34 cellular contexts compared by ENCODE assay signal in the genomic region with DNA sequence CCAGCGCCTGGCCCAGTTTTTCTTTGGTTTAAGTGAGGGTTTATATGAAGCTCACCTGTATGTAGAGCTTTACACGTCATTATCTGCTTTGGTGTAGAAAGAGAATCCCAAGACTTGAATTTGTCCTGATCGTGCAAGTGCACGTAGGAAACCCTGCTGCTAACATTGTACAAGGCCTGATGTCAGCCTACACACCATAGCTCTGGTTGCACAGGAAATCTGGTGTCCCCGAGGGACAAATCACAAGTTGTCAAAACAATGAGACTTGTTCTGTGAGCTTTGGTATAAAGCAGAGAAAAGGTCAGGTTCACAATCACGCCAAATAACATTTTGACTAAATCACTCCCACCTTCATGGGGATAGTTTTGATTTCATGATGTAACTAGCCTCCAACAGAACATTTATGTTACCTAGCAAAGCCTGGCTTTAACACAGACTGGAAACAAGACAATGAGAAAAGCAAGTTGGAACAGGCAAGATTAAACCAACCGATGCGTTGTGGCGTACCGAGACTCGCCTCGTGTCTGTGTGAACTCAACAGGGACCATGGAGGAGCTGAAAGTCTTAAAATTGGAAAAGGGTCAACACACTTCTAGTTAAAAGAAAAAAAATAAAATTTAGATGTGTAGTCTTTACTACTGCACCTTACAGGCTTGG. TPM values are rescaled to one million over a fixed set of nuclear protein-coding genes. Genes with fewer than 3 reads are reported as not detected.
DNase-seq lines count a peak whose midpoint lies in the region; ATAC-seq, FAIRE-seq and TF ChIP-seq lines count a peak whose summit lies in the region.
"Had no signal": no experiment of that assay in that cellular context is flagged by ENCODE, and none has a peak within 500 bp of the region (broad histone marks: within the 10 kb centered on the region; RNA-seq: fewer than 3 reads in every experiment).

No MANE protein-coding gene starts in this region.

- no peaks in the 10 kb centered on the region for H3K27me3 ChIP-seq in Karpas-422 (ENCODE audit: low read length)
- H3K27me3 ChIP-seq: breast epithelium, colonic mucosa, esophagus muscularis mucosa, spleen, thyroid gland, vagina had no signal

- no peak overlapping the region for H3K4me3 Mint-ChIP-seq in activated naive CD8-positive, alpha-beta T cell treated with anti-CD3 and anti-CD28 coated beads, Interleukin-2, amount 50 U/mL, for 24 hours
- H3K4me3 Mint-ChIP-seq in activated naive CD8-positive, alpha-beta T cell treated with anti-CD3 and anti-CD28 coated beads for 36 hours, result no peak overlapping the region
- H3K4me3 Mint-ChIP-seq: activated CD8-positive, alpha-beta T cell treated with anti-CD3 and anti-CD28 coated beads for 36 hours; CD4-positive, alpha-beta memory T cell; stimulated activated naive CD8-positive, alpha-beta T cell treated with anti-CD3 and anti-CD28 coated beads, Interleukin-15, amount 100 ng/mL, for 72 hours; T-helper 2 cell treated with Interferon-gamma antibody and Interleukin-4, amounts not matched to agents 5 μg/mL and 100 μg/mL, for 36 hours had no signal

- H3K4me3 ChIP-seq in epithelial cell of esophagus (ENCODE audit: low read length) (no peak overlapping the region), Karpas-422 (ENCODE audit: low read length) (no peak overlapping the region)
- H3K4me3 ChIP-seq: A549, breast epithelium, colonic mucosa, esophagus muscularis mucosa, HAP-1, spleen, thyroid gland, vagina had no signal

- H3K36me3 Mint-ChIP-seq in activated naive CD8-positive, alpha-beta T cell treated with anti-CD3 and anti-CD28 coated beads, Interleukin-2, amount 50 U/mL, for 24 hours (ENCODE audit: low read depth), result peaks cover 4% of the 10 kb centered on the region
- peaks cover 3% of the 10 kb centered on the region for H3K36me3 Mint-ChIP-seq in activated naive CD8-positive, alpha-beta T cell treated with anti-CD3 and anti-CD28 coated beads for 36 hours

- H3K79me2 ChIP-seq in Karpas-422 (ENCODE audit: low read length), result no peaks in the 10 kb centered on the region
- H3K79me2 ChIP-seq: parathyroid adenoma had no signal

- H2AFZ ChIP-seq in Karpas-422 (ENCODE audit: low read length), result no peak overlapping the region
- H2AFZ ChIP-seq: parathyroid adenoma had no signal

- no peak for TF ChIP-seq POLR2A in erythroblast (IDR thresholded peaks at IDR 0.05; ENCODE audit: low read length)

- H3K36me3 ChIP-seq in Karpas-422 (ENCODE audit: insufficient read depth, low read length), result peaks cover 8% of the 10 kb centered on the region; the same call in 1 of the 2 replicates
- H3K36me3 ChIP-seq: breast epithelium, colonic mucosa had no signal

- intact Hi-C loops in sciatic nerve (cut with DNase I), result no loop called here

- no peaks in the 10 kb centered on the region for H3K9me2 ChIP-seq in Karpas-422 (replicated peaks; ENCODE audit: insufficient read depth, low read length)

- H3K4me2 ChIP-seq in Karpas-422 (ENCODE audit: low read depth, low read length, poor library complexity, severe bottlenecking), result no peak overlapping the region
- H3K4me2 ChIP-seq: A549, KMS-11 had no signal

- no peak for DNase-seq in activated naive CD8-positive, alpha-beta T cell treated with anti-CD3 and anti-CD28 coated beads, Interleukin-2, amount 50 U/mL, for 24 hours
- DNase-seq in activated naive CD8-positive, alpha-beta T cell treated with anti-CD3 and anti-CD28 coated beads for 36 hours, result no peak
- DNase-seq in HTR-8/SVneo (ENCODE audit: insufficient read length, low spot score) (no peak), epithelial cell of esophagus (ENCODE audit: low read depth) (peak; percentile 80), sciatic nerve (ENCODE audit: low spot score) (no peak), RPMI8226 (no peak), Karpas-422 (no peak), erythroblast (lab: John Stamatoyannopoulos, UW) (no peak)
- DNase-seq: activated CD8-positive, alpha-beta memory T cell treated with anti-CD3 and anti-CD28 coated beads, Interleukin-2, amount 50 U/mL, for 48 hours; activated CD8-positive, alpha-beta T cell treated with anti-CD3 and anti-CD28 coated beads for 36 hours; activated naive CD4-positive, alpha-beta T cell treated with anti-CD3 and anti-CD28 coated beads, Interleukin-2, amount 50 U/mL, for 16 hours; anterior cingulate cortex; CD4-positive, alpha-beta memory T cell; colonic mucosa; effector CD8-positive, alpha-beta T cell; foreskin melanocyte; NCI-H2029 treated with DMSO at 0.1 percent for 48 hours; NCI-H446; NCI-H774; SIG-M5; spleen; stimulated activated CD8-positive, alpha-beta memory T cell treated with anti-CD3 and anti-CD28 coated beads, Interleukin-4, amount 100 ng/mL, for 48 hours; stimulated activated naive CD8-positive, alpha-beta T cell treated with anti-CD3 and anti-CD28 coated beads, Interleukin-15, amount 100 ng/mL, for 72 hours; thyroid gland had no signal

- peaks cover 3% of the 10 kb centered on the region for H3K4me1 Mint-ChIP-seq in activated naive CD8-positive, alpha-beta T cell treated with anti-CD3 and anti-CD28 coated beads, Interleukin-2, amount 50 U/mL, for 24 hours
- H3K4me1 Mint-ChIP-seq in activated naive CD8-positive, alpha-beta T cell treated with anti-CD3 and anti-CD28 coated beads for 36 hours, result peaks cover 4% of the 10 kb centered on the region

- H3K27ac ChIP-seq in Karpas-422 (ENCODE audit: low read length), result no peak overlapping the region
- H3K27ac ChIP-seq: A549, colonic mucosa, esophagus muscularis mucosa, KMS-11, parathyroid adenoma, spleen, thyroid gland, vagina had no signal

- no peak overlapping the region for H3K27ac Mint-ChIP-seq in activated naive CD8-positive, alpha-beta T cell treated with anti-CD3 and anti-CD28 coated beads, Interleukin-2, amount 50 U/mL, for 24 hours
- H3K27ac Mint-ChIP-seq in activated naive CD8-positive, alpha-beta T cell treated with anti-CD3 and anti-CD28 coated beads for 36 hours, result no peak overlapping the region
- H3K27ac Mint-ChIP-seq: activated CD8-positive, alpha-beta T cell treated with anti-CD3 and anti-CD28 coated beads for 36 hours; T-helper 2 cell treated with Interferon-gamma antibody and Interleukin-4, amounts not matched to agents 5 μg/mL and 100 μg/mL, for 36 hours had no signal

- H3K27me3 Mint-ChIP-seq in activated naive CD8-positive, alpha-beta T cell treated with anti-CD3 and anti-CD28 coated beads, Interleukin-2, amount 50 U/mL, for 24 hours, result no peaks in the 10 kb centered on the region
- no peaks in the 10 kb centered on the region for H3K27me3 Mint-ChIP-seq in activated naive CD8-positive, alpha-beta T cell treated with anti-CD3 and anti-CD28 coated beads for 36 hours
- H3K27me3 Mint-ChIP-seq: activated CD8-positive, alpha-beta T cell treated with anti-CD3 and anti-CD28 coated beads for 36 hours; CD4-positive, alpha-beta memory T cell; stimulated activated naive CD8-positive, alpha-beta T cell treated with anti-CD3 and anti-CD28 coated beads, Interleukin-15, amount 100 ng/mL, for 72 hours had no signal

- no peak for TF ChIP-seq CTCF in epithelial cell of esophagus (IDR thresholded peaks at IDR 0.05; ENCODE audit: insufficient read depth, low read depth, low read length, missing control alignments)

- H3K9ac ChIP-seq in Karpas-422 (ENCODE audit: low read length), result no peak overlapping the region
- H3K9ac ChIP-seq: KMS-11, parathyroid adenoma had no signal

- H3K4me1 ChIP-seq in Karpas-422 (ENCODE audit: low read length), result peaks cover 12% of the 10 kb centered on the region
- H3K4me1 ChIP-seq: A549, breast epithelium, colonic mucosa, HAP-1, vagina had no signal

- H3K9me3 ChIP-seq in Karpas-422 (ENCODE audit: low read length), result no peaks in the 10 kb centered on the region
- H3K9me3 ChIP-seq: A549, breast epithelium, colonic mucosa, esophagus muscularis mucosa, HAP-1, spleen, thyroid gland, vagina had no signal

- no peaks in the 10 kb centered on the region for H3K9me3 Mint-ChIP-seq in activated naive CD8-positive, alpha-beta T cell treated with anti-CD3 and anti-CD28 coated beads, Interleukin-2, amount 50 U/mL, for 24 hours
- no peaks in the 10 kb centered on the region for H3K9me3 Mint-ChIP-seq in activated naive CD8-positive, alpha-beta T cell treated with anti-CD3 and anti-CD28 coated beads for 36 hours
- H3K9me3 Mint-ChIP-seq: activated CD8-positive, alpha-beta T cell treated with anti-CD3 and anti-CD28 coated beads for 36 hours; stimulated activated naive CD8-positive, alpha-beta T cell treated with anti-CD3 and anti-CD28 coated beads, Interleukin-15, amount 100 ng/mL, for 72 hours; T-helper 2 cell treated with Interferon-gamma antibody and Interleukin-4, amounts not matched to agents 5 μg/mL and 100 μg/mL, for 36 hours had no signal

- peak; percentile 10 for ATAC-seq in activated naive CD8-positive, alpha-beta T cell treated with anti-CD3 and anti-CD28 coated beads, Interleukin-2, amount 50 U/mL, for 24 hours
- peak; percentile 11 for ATAC-seq in sciatic nerve
- ATAC-seq: A549; activated CD8-positive, alpha-beta T cell treated with anti-CD3 and anti-CD28 coated beads for 36 hours; Panc1; stimulated activated naive CD8-positive, alpha-beta T cell treated with anti-CD3 and anti-CD28 coated beads, Interleukin-15, amount 100 ng/mL, for 72 hours had no signal

- no peaks in the 10 kb centered on the region for H4K20me1 ChIP-seq in Karpas-422 (ENCODE audit: insufficient read depth, low read depth, low read length)

- peak; percentile 20 for FAIRE-seq in HTR-8/SVneo (lab: Jason Lieb, UNC)
- FAIRE-seq: A549, GM18507 had no signal

RNA-seq across cellular contexts. Expression of a gene that starts 41.4 kb away (rescaled TPM):
- total RNA-seq in activated naive CD8-positive, alpha-beta T cell treated with anti-CD3 and anti-CD28 coated beads for 36 hours, result 100 to 1,000 TPM; 198 to 204 TPM
- 4.5 TPM for total RNA-seq in sciatic nerve
- total RNA-seq in Karpas-422 (2014; rRNA removed; shearing (Covaris generic); ENCODE audit: low replicate concordance), result not detected in 2 replicates

Comparison
In these comparisons a context has a peak if more than half of its experiments do, and no peak if none do; other contexts are left out.
1. RNA of a gene that starts 41.4 kb away (total RNA-seq): 198 to 204 TPM in activated naive CD8-positive, alpha-beta T cell treated with anti-CD3 and anti-CD28 coated beads for 36 hours; 4.5 TPM in sciatic nerve (single experiment) and not detected in Karpas-422; every median in the first group is over 10 times any median in the second.